9 cellular contexts compared by ENCODE assay signal in genomic region chr16:31201511-31202401, GRCh38. TPM values are rescaled to one million over a fixed set of nuclear protein-coding genes. Genes with fewer than 3 reads are reported as not detected.
DNase-seq lines count a peak whose midpoint lies in the region; ATAC-seq, FAIRE-seq and TF ChIP-seq lines count a peak whose summit lies in the region.
"Had no signal": no experiment of that assay in that cellular context is flagged by ENCODE, and none has a peak within 500 bp of the region (broad histone marks: within the 10 kb centered on the region; RNA-seq: fewer than 3 reads in every experiment).

No MANE protein-coding gene starts in this region.

- H3K4me3 Mint-ChIP-seq in CD4-positive, CD25-positive, alpha-beta regulatory T cell: peak overlapping the region; percentile 91 to 95 (median 93)

- peak; percentile 70 to 72 for ATAC-seq in CD4-positive, CD25-positive, alpha-beta regulatory T cell (ENCODE audit: low read depth in 2 of 2)
- ATAC-seq in GM19452 (IDR thresholded peaks at IDR 0.05; ENCODE audit: unreplicated experiment): peak; percentile 55
- peak; percentile 16 for ATAC-seq in gastroesophageal sphincter
- ATAC-seq in HG03342 (IDR thresholded peaks at IDR 0.05; ENCODE audit: unreplicated experiment): no peak

- peak overlapping the region; percentile 59 for H3K4me3 ChIP-seq in CD4-positive, CD25-positive, alpha-beta regulatory T cell (ENCODE audit: low read depth, low read length)
- H3K4me3 ChIP-seq in KMS-11 (IDR thresholded peaks at IDR 0.05; ENCODE audit: insufficient read depth, low read depth, low read length) (no peak overlapping the region), gastroesophageal sphincter (peak overlapping the region; percentile 53 to 63), neutrophil (ENCODE audit: low read depth in 1 of 2, low read length in 1 of 2) (peak overlapping the region; percentile 95 to 96)

- no peak for TF ChIP-seq EP300 in gastroesophageal sphincter (IDR thresholded peaks at IDR 0.05)

- H3K4me2 ChIP-seq in KMS-11: peak overlapping the region; percentile 77

- H3K4me1 ChIP-seq in CD4-positive, CD25-positive, alpha-beta regulatory T cell (ENCODE audit: control insufficient read depth, insufficient read depth, low read length, poor library complexity, severe bottlenecking): peaks cover 27% of the 10 kb centered on the region
- peaks cover 35% of the 10 kb centered on the region for H3K4me1 ChIP-seq in KMS-11 (ENCODE audit: low read depth, poor library complexity, severe bottlenecking)
- H3K4me1 ChIP-seq in gastroesophageal sphincter: peaks cover 0 to 34% (median 11%) of the 10 kb centered on the region in 3 donors
- H3K4me1 ChIP-seq in neutrophil (ENCODE audit: control insufficient read depth in 1 of 2, insufficient read depth in 1 of 2, low read depth in 1 of 2, low read length in 1 of 2): peaks cover 66 to 68% of the 10 kb centered on the region in 2 experiments

- H3K9me3 Mint-ChIP-seq in CD4-positive, CD25-positive, alpha-beta regulatory T cell: no peaks in the 10 kb centered on the region

- no peaks in the 10 kb centered on the region for H3K27me3 ChIP-seq in CD4-positive, CD25-positive, alpha-beta regulatory T cell (ENCODE audit: control insufficient read depth, insufficient read depth, low read length)
- H3K27me3 ChIP-seq in KMS-11 (ENCODE audit: insufficient read depth, low read depth) (no peaks in the 10 kb centered on the region), gastroesophageal sphincter (peaks cover 18% of the 10 kb centered on the region), neutrophil (no peaks in the 10 kb centered on the region)

- no peaks in the 10 kb centered on the region for H3K79me2 ChIP-seq in KMS-11 (ENCODE audit: insufficient read depth, low read depth)

- TF ChIP-seq POLR2A in gastroesophageal sphincter (IDR thresholded peaks at IDR 0.05): no peak
- TF ChIP-seq POLR2A in H54 (IDR thresholded peaks at IDR 0.05; ENCODE audit: low read depth, low read length): no peak

- H3K27me3 Mint-ChIP-seq in CD4-positive, CD25-positive, alpha-beta regulatory T cell: peaks cover 14% of the 10 kb centered on the region

- peak overlapping the region; percentile 90 for H2AFZ ChIP-seq in KMS-11 (ENCODE audit: low read depth)

- peak overlapping the region; percentile 72 to 90 (median 84) for H3K27ac Mint-ChIP-seq in CD4-positive, CD25-positive, alpha-beta regulatory T cell

- H3K36me3 ChIP-seq in CD4-positive, CD25-positive, alpha-beta regulatory T cell (ENCODE audit: control insufficient read depth, insufficient read depth, low read length): peaks cover 4% of the 10 kb centered on the region
- H3K36me3 ChIP-seq in KMS-11 (ENCODE audit: insufficient read depth) (no peaks in the 10 kb centered on the region), gastroesophageal sphincter (peaks cover 0 to 38% of the 10 kb centered on the region in 2 donors), neutrophil (peaks cover 43% of the 10 kb centered on the region)

- no peak for FAIRE-seq in H54 (lab: Jason Lieb, UNC)

- H3K9me3 ChIP-seq in CD4-positive, CD25-positive, alpha-beta regulatory T cell (ENCODE audit: control insufficient read depth in 2 of 2, low read length in 2 of 2): no peaks in the 10 kb centered on the region
- no peaks in the 10 kb centered on the region for H3K9me3 ChIP-seq in gastroesophageal sphincter
- no peaks in the 10 kb centered on the region for H3K9me3 ChIP-seq in neutrophil

- peak overlapping the region; percentile 73; the same call in 1 of the 2 replicates for H3K9ac ChIP-seq in KMS-11

- H3K4me1 Mint-ChIP-seq in CD4-positive, CD25-positive, alpha-beta regulatory T cell: peaks cover 20 to 55% (median 38%) of the 10 kb centered on the region in 4 donors

- H3K27ac ChIP-seq in CD4-positive, CD25-positive, alpha-beta regulatory T cell (ENCODE audit: insufficient read depth, low read length, poor library complexity, severe bottlenecking): no peak overlapping the region
- H3K27ac ChIP-seq in KMS-11 (peak overlapping the region; percentile 66; the same call in 1 of the 2 replicates), gastroesophageal sphincter (peak overlapping the region in 3 of 4 donors; percentile 38 to 77 (median 56)), neutrophil (peak overlapping the region; percentile 89)

- no peaks in the 10 kb centered on the region for H4K20me1 ChIP-seq in KMS-11 (ENCODE audit: insufficient read depth)

- no CpG with 5 or more reads among the region's 34 CpGs for WGBS in gastroesophageal sphincter (ENCODE audit: low coverage in 1 of 2), 2 donors

- peak in 2 of 3 donors; percentile 55 to 82 for DNase-seq in CD4-positive, CD25-positive, alpha-beta regulatory T cell
- DNase-seq in activated CD8-positive, alpha-beta memory T cell treated with anti-CD3 and anti-CD28 coated beads, Interleukin-2, amount 50 U/mL, for 4 hours: peak; percentile 42
- no peak for DNase-seq in H54 (ENCODE audit: insufficient read length, low spot score)

- TF ChIP-seq CTCF in KMS-11 (conservative IDR thresholded peaks at IDR 0.05; ENCODE audit: low read depth, low read length) (no peak), gastroesophageal sphincter (IDR thresholded peaks at IDR 0.05) (no peak), neutrophil (IDR thresholded peaks at IDR 0.05) (no peak)

- peaks cover 8% of the 10 kb centered on the region for H3K36me3 Mint-ChIP-seq in CD4-positive, CD25-positive, alpha-beta regulatory T cell

RNA-seq across cellular contexts. Expression of gene PYCARD, which starts 0.8 kb away (rescaled TPM):
- total RNA-seq in CD4-positive, CD25-positive, alpha-beta regulatory T cell: 25.0 TPM
- 10 to 100 TPM; 50.6 to 82.9 (median 68.3) TPM for polyA plus RNA-seq in CD4-positive, CD25-positive, alpha-beta regulatory T cell
- total RNA-seq in gastroesophageal sphincter: 10 to 100 TPM in 2 of 4 donors, 1 to 10 TPM in 2; 3.9 to 21.8 (median 11.3) TPM

RNA-seq across cellular contexts. Expression of gene TRIM72, which starts 12.2 kb away (rescaled TPM):
- total RNA-seq in CD4-positive, CD25-positive, alpha-beta regulatory T cell: 0.20 TPM
- polyA plus RNA-seq in CD4-positive, CD25-positive, alpha-beta regulatory T cell: not detected
- under 1 TPM in 2 of 4 donors, not detected in 2; under 0.01 to 0.08 TPM for total RNA-seq in gastroesophageal sphincter

RNA-seq across cellular contexts. Expression of gene PYDC1, which starts 15.2 kb away (rescaled TPM):
- total RNA-seq in CD4-positive, CD25-positive, alpha-beta regulatory T cell: not detected
- not detected for polyA plus RNA-seq in CD4-positive, CD25-positive, alpha-beta regulatory T cell
- under 1 TPM in 1 of 4 donors, not detected in 3; 0.93 TPM for total RNA-seq in gastroesophageal sphincter
- total RNA-seq: LHCN-M2 had no signal

RNA-seq across cellular contexts. Expression of gene FUS, which starts 21.8 kb away (rescaled TPM):
- total RNA-seq in CD4-positive, CD25-positive, alpha-beta regulatory T cell: 918 TPM
- 100 to 1,000 TPM; 119 to 147 (median 132) TPM for polyA plus RNA-seq in CD4-positive, CD25-positive, alpha-beta regulatory T cell
- 10 to 100 TPM; 12.5 to 69.9 (median 40.0) TPM for total RNA-seq in gastroesophageal sphincter

RNA-seq across cellular contexts. Expression of gene PRSS36, which starts 51.9 kb away (rescaled TPM):
- 0.39 TPM for total RNA-seq in CD4-positive, CD25-positive, alpha-beta regulatory T cell
- polyA plus RNA-seq in CD4-positive, CD25-positive, alpha-beta regulatory T cell: 1 to 10 TPM in 3 of 4 donors, under 1 TPM in 1; 0.46 to 1.4 (median 1.2) TPM
- 10 to 100 TPM in 1 of 4 donors, 1 to 10 TPM in 2, under 1 TPM in 1; 0.17 to 15.3 (median 3.7) TPM for total RNA-seq in gastroesophageal sphincter
